21 cellular contexts compared by ENCODE assay signal in genomic region chr7:1807821-1808600, GRCh38.
DNase-seq lines count a peak whose midpoint lies in the region; ATAC-seq, FAIRE-seq and TF ChIP-seq lines count a peak whose summit lies in the region.
"Had no signal": no experiment of that assay in that cellular context is flagged by ENCODE, and none has a peak within 500 bp of the region (broad histone marks: within the 10 kb centered on the region; RNA-seq: fewer than 3 reads in every experiment).

No MANE protein-coding gene starts in this region.

- peak; percentile 100 for FAIRE-seq in urothelium cell line (lab: Jason Lieb, UNC)
- FAIRE-seq: GM18507, RCC 7860 had no signal

- no peaks in the 10 kb centered on the region for H3K27me3 Mint-ChIP-seq in activated CD8-positive, alpha-beta memory T cell treated with anti-CD3 and anti-CD28 coated beads, Interleukin-2, amount 10 ng/mL, durations not matched to agents 7 days and 5 days
- H3K27me3 Mint-ChIP-seq in chondrocyte (ENCODE audit: low read depth) (peaks cover 3% of the 10 kb centered on the region), osteocyte (ENCODE audit: unreplicated experiment) (peaks cover 7% of the 10 kb centered on the region)

- CTCF ChIA-PET in activated CD8-positive, alpha-beta memory T cell treated with anti-CD3 and anti-CD28 coated beads, Interleukin-2, amount 10 ng/mL, durations not matched to agents 7 days and 5 days (lab: Charles Lee), result interaction anchor here (0.6 kb wide), 1 partner anchor 224 kb away, joined by 3 read pairs; no protein-coding TSS in a partner anchor

- no peaks in the 10 kb centered on the region for H3K36me3 Mint-ChIP-seq in activated CD8-positive, alpha-beta memory T cell treated with anti-CD3 and anti-CD28 coated beads, Interleukin-2, amount 10 ng/mL, durations not matched to agents 7 days and 5 days
- H3K36me3 Mint-ChIP-seq in chondrocyte (ENCODE audit: low read depth) (peaks cover 2% of the 10 kb centered on the region), osteocyte (ENCODE audit: unreplicated experiment) (no peaks in the 10 kb centered on the region)

- H3K9me3 ChIP-seq in upper lobe of left lung (no peaks in the 10 kb centered on the region), ascending aorta (no peaks in the 10 kb centered on the region)

- TF ChIP-seq POLR2A in upper lobe of left lung (IDR thresholded peaks at IDR 0.05), result no peak

- H3K4me3 ChIP-seq in upper lobe of left lung (no peak overlapping the region), ascending aorta (no peak overlapping the region)
- H3K4me3 ChIP-seq: GM23338 had no signal

- H3K9me3 Mint-ChIP-seq in activated CD8-positive, alpha-beta memory T cell treated with anti-CD3 and anti-CD28 coated beads, Interleukin-2, amount 10 ng/mL, durations not matched to agents 7 days and 5 days (ENCODE audit: low read depth), result no peaks in the 10 kb centered on the region
- no peaks in the 10 kb centered on the region for H3K9me3 Mint-ChIP-seq in chondrocyte (ENCODE audit: low read depth)
- H3K9me3 Mint-ChIP-seq in osteocyte (ENCODE audit: unreplicated experiment), result no peaks in the 10 kb centered on the region

- no peaks in the 10 kb centered on the region for H3K36me3 ChIP-seq in upper lobe of left lung
- no peaks in the 10 kb centered on the region for H3K36me3 ChIP-seq in ascending aorta

- no peak for ATAC-seq in activated CD8-positive, alpha-beta memory T cell treated with anti-CD3 and anti-CD28 coated beads, Interleukin-2, amount 10 ng/mL, durations not matched to agents 7 days and 5 days
- ATAC-seq in upper lobe of left lung (ENCODE audit: low FRiP score in 2 of 2), result no peak
- ATAC-seq: GM23338 had no signal

- H3K4me3 Mint-ChIP-seq in activated CD8-positive, alpha-beta memory T cell treated with anti-CD3 and anti-CD28 coated beads, Interleukin-2, amount 10 ng/mL, durations not matched to agents 7 days and 5 days, result no peak overlapping the region
- H3K4me3 Mint-ChIP-seq in chondrocyte (ENCODE audit: unreplicated experiment), result no peak overlapping the region
- no peak overlapping the region for H3K4me3 Mint-ChIP-seq in osteocyte (ENCODE audit: unreplicated experiment)
- H3K4me3 Mint-ChIP-seq: B cell, GM23338 had no signal

- no peak overlapping the region for H3K27ac Mint-ChIP-seq in activated CD8-positive, alpha-beta memory T cell treated with anti-CD3 and anti-CD28 coated beads, Interleukin-2, amount 10 ng/mL, durations not matched to agents 7 days and 5 days
- no peak overlapping the region for H3K27ac Mint-ChIP-seq in chondrocyte (ENCODE audit: unreplicated experiment)
- no peak overlapping the region for H3K27ac Mint-ChIP-seq in osteocyte (ENCODE audit: unreplicated experiment)
- H3K27ac Mint-ChIP-seq: B cell, GM23338 had no signal

- H3K4me1 ChIP-seq in upper lobe of left lung (peaks cover 0 to 5% (median 0%) of the 10 kb centered on the region in 4 donors), ascending aorta (peaks cover 5% of the 10 kb centered on the region in 2 donors)

- no peaks in the 10 kb centered on the region for H3K4me1 Mint-ChIP-seq in activated CD8-positive, alpha-beta memory T cell treated with anti-CD3 and anti-CD28 coated beads, Interleukin-2, amount 10 ng/mL, durations not matched to agents 7 days and 5 days
- peaks cover 4% of the 10 kb centered on the region for H3K4me1 Mint-ChIP-seq in chondrocyte (ENCODE audit: low read depth)
- no peaks in the 10 kb centered on the region for H3K4me1 Mint-ChIP-seq in osteocyte (ENCODE audit: unreplicated experiment)
- H3K4me1 Mint-ChIP-seq: B cell had no signal

- TF ChIP-seq EP300 in upper lobe of left lung (IDR thresholded peaks at IDR 0.05), result no peak

- no peak for TF ChIP-seq CTCF in chondrocyte (IDR thresholded peaks at IDR 0.05)
- no peak for TF ChIP-seq CTCF in osteocyte (IDR thresholded peaks at IDR 0.05)
- no peak for TF ChIP-seq CTCF in upper lobe of left lung (IDR thresholded peaks at IDR 0.05)
- TF ChIP-seq CTCF in ascending aorta (IDR thresholded peaks at IDR 0.05), result no peak

- WGBS in upper lobe of left lung, 2 donors, result 86 to 93% methylated on average over 19 to 26 of the region's 26 CpGs

- peak; percentile 14 for DNase-seq in activated CD8-positive, alpha-beta memory T cell treated with anti-CD3 and anti-CD28 coated beads, Interleukin-2, amount 10 ng/mL, durations not matched to agents 7 days and 5 days
- no peak for DNase-seq in activated CD8-positive, alpha-beta memory T cell treated with anti-CD3 and anti-CD28 coated beads, Interleukin-2, amount 50 U/mL, for 4 hours
- DNase-seq in chondrocyte (ENCODE audit: low spot score), result peak; percentile 59
- peak; percentile 66 for DNase-seq in osteocyte (ENCODE audit: extremely low spot score, unreplicated experiment)
- DNase-seq in urothelium cell line (ENCODE audit: low spot score), result no peak
- no peak for DNase-seq in NCI-H446 treated with DMSO at 0.1 percent for 48 hours (lab: John Stamatoyannopoulos, UW)
- DNase-seq in upper lobe of left lung, result no peak
- DNase-seq in ascending aorta (ENCODE audit: low spot score in 2 of 2), result no peak
- DNase-seq: DMS 273 treated with DMSO at 0.1 percent for 48 hours; DND-41; HCEC 1CT; NCI-H1092 treated with DMSO at 0.1 percent for 48 hours; NCI-H2081; NCI-H2171 treated with DMSO at 0.1 percent for 48 hours; NCI-H748 treated with DMSO at 0.1 percent for 48 hours; NK-92 treated with Interleukin-12 subunit alpha and Interleukin-12 subunit beta, amount 100 ng/mL, for 24 hours; SHP77 had no signal

- intact Hi-C loops in ascending aorta (cut with DNase I), result no loop called here

- H3K27me3 ChIP-seq in upper lobe of left lung, result no peaks in the 10 kb centered on the region
- H3K27me3 ChIP-seq in ascending aorta, result no peaks in the 10 kb centered on the region

- H3K27ac ChIP-seq in upper lobe of left lung (no peak overlapping the region), ascending aorta (no peak overlapping the region)

Comparison
In these comparisons a context has a peak if more than half of its experiments do, and no peak if none do; other contexts are left out.
1. DNase-seq: peak in activated CD8-positive, alpha-beta memory T cell treated with anti-CD3 and anti-CD28 coated beads, Interleukin-2, amount 10 ng/mL, durations not matched to agents 7 days and 5 days (single experiment), chondrocyte (single experiment) and osteocyte (single experiment); none in activated CD8-positive, alpha-beta memory T cell treated with anti-CD3 and anti-CD28 coated beads, Interleukin-2, amount 50 U/mL, for 4 hours (single experiment), urothelium cell line (single experiment), NCI-H446 treated with DMSO at 0.1 percent for 48 hours (single experiment), upper lobe of left lung (0 of 2) and ascending aorta (0 of 2).